Comparison of ENCODE assay signal across 11 cellular contexts in the genomic region with DNA sequence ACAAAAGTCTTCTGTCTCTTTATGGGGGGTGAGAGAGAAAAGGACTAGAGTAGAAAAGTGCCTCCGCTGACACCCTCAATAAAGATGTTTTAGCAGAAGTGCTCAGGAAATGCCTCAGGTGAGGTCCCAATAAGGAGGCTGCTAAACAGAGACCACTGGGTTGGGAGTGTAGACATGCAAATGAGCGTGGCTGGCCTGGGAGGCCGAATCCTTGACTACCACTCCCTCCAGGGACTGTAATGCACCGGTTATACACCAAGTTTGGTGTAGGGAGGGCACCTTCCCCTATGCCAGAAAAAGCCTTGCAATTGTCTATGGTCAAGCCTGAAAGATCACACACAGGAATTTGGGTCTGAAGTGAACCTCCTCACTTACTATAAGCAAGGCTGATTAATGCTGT. TPM values are rescaled to one million over a fixed set of nuclear protein-coding genes. Genes with fewer than 3 reads are reported as not detected.
DNase-seq lines count a peak whose midpoint lies in the region; ATAC-seq and TF ChIP-seq lines count a peak whose summit lies in the region.
"Had no signal": no experiment of that assay in that cellular context is flagged by ENCODE, and none has a peak within 500 bp of the region (broad histone marks: within the 10 kb centered on the region; RNA-seq: fewer than 3 reads in every experiment).

No MANE protein-coding gene starts in this region.

- no peak overlapping the region for H3K9ac ChIP-seq in PC-3 (ENCODE audit: low read length)

- CTCF ChIA-PET in PC-3 (lab: Charles Lee) = interaction anchor here (0.7 kb wide), 1 partner anchor 42 kb away, joined by 3 read pairs; no protein-coding TSS in a partner anchor

- TF ChIP-seq CTCF in left ventricle myocardium inferior (IDR thresholded peaks at IDR 0.05; ENCODE audit: borderline replicate concordance) (no peak), PC-3 (conservative IDR thresholded peaks at IDR 0.05; ENCODE audit: low read depth, low read length) (no peak), fibroblast of the aortic adventitia (IDR thresholded peaks at IDR 0.05; ENCODE audit: insufficient read depth, low read length) (no peak), tibial nerve (IDR thresholded peaks at IDR 0.05) (no peak)

- ATAC-seq in left cardiac atrium (no peak), PC-3 (no peak), Right ventricle myocardium inferior (no peak), right cardiac atrium (no peak)
- no peak for ATAC-seq in stimulated activated naive CD8-positive, alpha-beta T cell treated with anti-CD3 and anti-CD28 coated beads, Interleukin-15, amount 100 ng/mL, for 72 hours
- ATAC-seq: K562 had no signal

- no peak for TF ChIP-seq EP300 in tibial nerve (IDR thresholded peaks at IDR 0.05)

- no peaks in the 10 kb centered on the region for H3F3A ChIP-seq in PC-3 (ENCODE audit: low read length, unreplicated experiment)

- no TSS peak for BruUV-seq in PC-3 (replicated peaks; lab: Mats Ljungman, UMichigan)

- H3K36me3 ChIP-seq in left ventricle myocardium inferior (peaks cover 45% of the 10 kb centered on the region), PC-3 (ENCODE audit: low read depth, low read length) (peaks cover 37% of the 10 kb centered on the region), tibial nerve (peaks cover 0 to 39% (median 4%) of the 10 kb centered on the region in 3 donors)

- intact Hi-C loops in left ventricle myocardium inferior (cut with micrococcal nuclease) = no loop called here
- intact Hi-C loops in left cardiac atrium (cut with DNase I) = no loop called here
- intact Hi-C loops in PC-3 (cut with micrococcal nuclease) = no loop called here
- intact Hi-C loops in Right ventricle myocardium inferior (cut with DNase I) = no loop called here
- intact Hi-C loops in right cardiac atrium (cut with DNase I) = no loop called here

- peaks cover 17% of the 10 kb centered on the region; the same call in 1 of the 2 replicates for H4K20me1 ChIP-seq in PC-3 (ENCODE audit: low read length)

- no peak overlapping the region for H2AFZ ChIP-seq in PC-3 (ENCODE audit: low read length)

- WGBS in tibial nerve, 2 donors = 71 to 77% methylated on average over 4 of the region's 4 CpGs
- WGBS in right cardiac atrium = 78% methylated on average over 4 of the region's 4 CpGs

- no peak overlapping the region for H3K27ac ChIP-seq in left ventricle myocardium inferior (replicated peaks)
- H3K27ac ChIP-seq in PC-3 (ENCODE audit: low read length) = no peak overlapping the region
- H3K27ac ChIP-seq in tibial nerve = no peak overlapping the region
- H3K27ac ChIP-seq in right cardiac atrium (ENCODE audit: low read length) = no peak overlapping the region

- H3K27me3 ChIP-seq in left ventricle myocardium inferior (ENCODE audit: low read depth) (no peaks in the 10 kb centered on the region), PC-3 (ENCODE audit: low read length) (no peaks in the 10 kb centered on the region), tibial nerve (no peaks in the 10 kb centered on the region), right cardiac atrium (ENCODE audit: control insufficient read depth, insufficient read depth) (no peaks in the 10 kb centered on the region)

- H3K4me1 ChIP-seq in left ventricle myocardium inferior (peaks cover 63% of the 10 kb centered on the region), PC-3 (ENCODE audit: insufficient read depth, low read length) (peaks cover 16% of the 10 kb centered on the region), tibial nerve (peaks cover 0 to 29% (median 9%) of the 10 kb centered on the region in 4 donors), right cardiac atrium (ENCODE audit: control insufficient read depth, insufficient read depth, low read length) (peaks cover 4% of the 10 kb centered on the region)

- peaks cover 62% of the 10 kb centered on the region for H3K79me2 ChIP-seq in PC-3 (ENCODE audit: low read length)

- POLR2A ChIA-PET in PC-3 (lab: Charles Lee; ENCODE audit: unreplicated experiment) = no interaction called here

- H3K4me3 Mint-ChIP-seq in stimulated activated naive CD8-positive, alpha-beta T cell treated with anti-CD3 and anti-CD28 coated beads, Interleukin-15, amount 100 ng/mL, for 72 hours = peak overlapping the region; percentile 36 to 96

- DNase-seq in left ventricle myocardium inferior (no peak), left cardiac atrium (no peak), PC-3 (no peak), fibroblast of the aortic adventitia (ENCODE audit: low read depth) (no peak), tibial nerve (ENCODE audit: low spot score in 2 of 2) (no peak), Right ventricle myocardium inferior (ENCODE audit: missing footprints) (no peak), right cardiac atrium (no peak)
- no peak for DNase-seq in stimulated activated naive CD8-positive, alpha-beta T cell treated with anti-CD3 and anti-CD28 coated beads, Interleukin-15, amount 100 ng/mL, for 72 hours
- DNase-seq: activated CD4-positive, alpha-beta T cell treated with anti-CD3 and anti-CD28 coated beads, Interleukin-2, amount 50 U/mL, for 1 hour; COR-L47 had no signal

- peak overlapping the region; percentile 94 for H3K4me2 ChIP-seq in PC-3 (ENCODE audit: low read length)

- H3K4me1 Mint-ChIP-seq in stimulated activated naive CD8-positive, alpha-beta T cell treated with anti-CD3 and anti-CD28 coated beads, Interleukin-15, amount 100 ng/mL, for 72 hours = peaks cover 54% of the 10 kb centered on the region

- TF ChIP-seq POLR2A in tibial nerve (IDR thresholded peaks at IDR 0.05) = no peak

- H3K4me3 ChIP-seq in left ventricle myocardium inferior (peak overlapping the region; percentile 99), PC-3 (ENCODE audit: low read length) (peak overlapping the region; percentile 91), fibroblast of the aortic adventitia (ENCODE audit: low read depth, low read length) (peak overlapping the region; percentile 32), tibial nerve (no peak overlapping the region), right cardiac atrium (ENCODE audit: low read length) (no peak overlapping the region)

- no peaks in the 10 kb centered on the region for H3K9me3 Mint-ChIP-seq in stimulated activated naive CD8-positive, alpha-beta T cell treated with anti-CD3 and anti-CD28 coated beads, Interleukin-15, amount 100 ng/mL, for 72 hours

- H3K9me3 ChIP-seq in left ventricle myocardium inferior (replicated peaks) (no peaks in the 10 kb centered on the region), PC-3 (ENCODE audit: low read length) (no peaks in the 10 kb centered on the region), tibial nerve (no peaks in the 10 kb centered on the region), right cardiac atrium (ENCODE audit: control insufficient read depth, low read length) (no peaks in the 10 kb centered on the region)

- H3K27me3 Mint-ChIP-seq in stimulated activated naive CD8-positive, alpha-beta T cell treated with anti-CD3 and anti-CD28 coated beads, Interleukin-15, amount 100 ng/mL, for 72 hours = no peaks in the 10 kb centered on the region

- no peaks in the 10 kb centered on the region for H3K9me2 ChIP-seq in PC-3 (replicated peaks; ENCODE audit: low read length)

- H3K27ac Mint-ChIP-seq in stimulated activated naive CD8-positive, alpha-beta T cell treated with anti-CD3 and anti-CD28 coated beads, Interleukin-15, amount 100 ng/mL, for 72 hours = peak overlapping the region in 1 of 2 donors; percentile 48

RNA-seq across cellular contexts. Expression of a gene that starts 1.8 kb away (rescaled TPM):
- total RNA-seq in left ventricle myocardium inferior = 26.3 TPM
- total RNA-seq in left cardiac atrium = 10 to 100 TPM; 24.4 to 36.2 TPM
- total RNA-seq in PC-3 (2014; rRNA removed) = 39.1 and 50.1 TPM in 2 replicates
- total RNA-seq in fibroblast of the aortic adventitia (ENCODE audit: low replicate concordance) = 80.8 and 93.3 TPM in 2 replicates
- total RNA-seq in tibial nerve = 10 to 100 TPM; 30.2 to 69.0 (median 54.3) TPM
- 24.7 TPM for total RNA-seq in Right ventricle myocardium inferior
- total RNA-seq in right cardiac atrium = 10 to 100 TPM; 27.1 to 40.1 (median 29.3) TPM
- 16.5 TPM for polyA plus RNA-seq in right cardiac atrium

Comparison
In these comparisons a context has a peak if more than half of its experiments do, and no peak if none do; other contexts are left out.
1. H3K4me3 ChIP-seq: peak in left ventricle myocardium inferior (single experiment), PC-3 (single experiment) and fibroblast of the aortic adventitia (single experiment); none in tibial nerve (0 of 4) and right cardiac atrium (single experiment).